8 cellular contexts compared by ENCODE assay signal in the genomic region with DNA sequence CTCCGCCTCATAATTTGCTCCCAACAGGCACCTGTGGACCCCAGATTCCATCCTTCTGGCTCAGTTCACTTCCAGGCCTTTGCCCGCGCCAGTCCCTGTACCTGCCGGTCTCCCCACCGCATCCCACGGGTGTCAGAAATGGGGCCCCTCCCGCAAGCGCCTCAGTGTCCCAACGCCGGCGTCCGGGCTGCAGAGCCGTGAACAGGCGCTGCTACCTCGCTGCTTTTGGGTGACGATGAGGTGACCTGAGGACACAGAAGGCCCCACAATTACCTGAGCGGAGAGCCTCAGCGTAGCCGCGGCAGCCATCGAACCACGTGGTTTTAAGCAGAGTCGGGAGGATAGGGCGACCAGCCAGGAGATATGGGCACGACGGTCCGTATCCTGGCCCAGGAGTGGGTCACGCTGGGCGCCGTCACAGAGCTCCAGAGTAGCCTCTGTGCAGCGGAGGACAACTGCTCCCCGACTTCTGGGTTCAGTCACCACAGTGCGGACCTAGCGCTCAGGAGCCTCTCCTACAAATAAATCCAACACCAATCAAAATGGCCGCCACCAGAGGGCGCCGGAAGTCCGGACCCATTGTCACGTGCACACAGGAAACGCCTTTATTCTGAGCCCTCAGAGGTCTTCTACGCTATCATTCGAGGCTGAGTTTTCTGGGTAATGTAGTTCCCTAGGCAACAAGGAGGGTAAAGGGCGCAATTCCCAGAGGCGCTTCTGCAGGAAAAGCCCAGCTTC. TPM values are rescaled to one million over a fixed set of nuclear protein-coding genes. Genes with fewer than 3 reads are reported as not detected.
DNase-seq lines count a peak whose midpoint lies in the region; ATAC-seq and TF ChIP-seq lines count a peak whose summit lies in the region.

A gene (minus strand): TSS at position 544 of the 738 bp plus-strand sequence. CDS start 235 bp downstream, at position 309.

- peaks cover 48% of the 10 kb centered on the region for H3K9me3 Mint-ChIP-seq in activated CD4-positive, alpha-beta memory T cell treated with anti-CD3 and anti-CD28 coated beads for 36 hours

- intact Hi-C loops in activated CD4-positive, alpha-beta memory T cell treated with anti-CD3 and anti-CD28 coated beads for 36 hours (cut with micrococcal nuclease): loop anchor here (10.0 kb wide), 1 partner anchor 266 kb away; a partner anchor contains a TSS
- intact Hi-C loops in dorsolateral prefrontal cortex (cut with DNase I) (no loop called here), right lobe of liver (cut with DNase I) (no loop called here)

- H3K4me1 Mint-ChIP-seq in activated CD4-positive, alpha-beta memory T cell treated with anti-CD3 and anti-CD28 coated beads for 36 hours (ENCODE audit: low read depth): peaks cover 19% of the 10 kb centered on the region

- WGBS in right lobe of liver (ENCODE audit: insufficient coverage, low coverage, low lambda C conversion rate, missing lambda C conversion rate): 2% methylated on average over 26 of the region's 44 CpGs

- H3K4me3 ChIP-seq in dorsolateral prefrontal cortex (peak within 1 kb of the TSS; percentile 53 to 93 (median 76)), right lobe of liver (peak within 1 kb of the TSS; percentile 54 to 87 (median 78))

- CTCF ChIA-PET in activated CD4-positive, alpha-beta memory T cell treated with anti-CD3 and anti-CD28 coated beads for 36 hours (lab: Charles Lee): no interaction called here

- ATAC-seq in GM19467 (IDR thresholded peaks at IDR 0.05; ENCODE audit: unreplicated experiment): peak; percentile 56
- peak; percentile 95 to 98 (median 96) for ATAC-seq in right lobe of liver
- no peak for ATAC-seq in GM19035 (IDR thresholded peaks at IDR 0.05; ENCODE audit: unreplicated experiment)

- no peaks in the 10 kb centered on the region for H3K27me3 Mint-ChIP-seq in activated CD4-positive, alpha-beta memory T cell treated with anti-CD3 and anti-CD28 coated beads for 36 hours

- no peaks in the 10 kb centered on the region for H3K36me3 ChIP-seq in right lobe of liver

- H3K4me1 ChIP-seq in right lobe of liver: peaks cover 0 to 11% (median 0%) of the 10 kb centered on the region in 4 donors

- H3K27ac Mint-ChIP-seq in activated CD4-positive, alpha-beta memory T cell treated with anti-CD3 and anti-CD28 coated beads for 36 hours: peak within 1 kb of the TSS; percentile 61

- TF ChIP-seq POLR2A in right lobe of liver (IDR thresholded peaks at IDR 0.05): no peak

- POLR2A ChIA-PET in activated CD4-positive, alpha-beta memory T cell treated with anti-CD3 and anti-CD28 coated beads for 36 hours (lab: Charles Lee): no interaction called here

- H3K9me3 ChIP-seq in right lobe of liver: no peaks in the 10 kb centered on the region

- no peaks in the 10 kb centered on the region for H3K27me3 ChIP-seq in dorsolateral prefrontal cortex
- H3K27me3 ChIP-seq in right lobe of liver: no peaks in the 10 kb centered on the region

- H3K27ac ChIP-seq in dorsolateral prefrontal cortex (peak within 1 kb of the TSS in 36 of 59 donors; percentile 1 to 84 (median 54)), right lobe of liver (peak within 1 kb of the TSS in 1 of 3 donors; percentile 49)

- TF ChIP-seq CTCF in AG09319 (IDR thresholded peaks at IDR 0.05; ENCODE audit: low read depth, low read length) (peak; percentile 40), dorsolateral prefrontal cortex (IDR thresholded peaks at IDR 0.05 in 54 of 56, conservative IDR thresholded peaks at IDR 0.05 in 2 of 56; ENCODE audit: low read depth in 1 of 56, partially characterized antibody in 56 of 56) (peak in 55 of 56 donors; percentile 34 to 78 (median 65)), right lobe of liver (IDR thresholded peaks at IDR 0.05) (peak; percentile 14 to 55 (median 36))

- H3K4me3 Mint-ChIP-seq in activated CD4-positive, alpha-beta memory T cell treated with anti-CD3 and anti-CD28 coated beads for 36 hours: peak within 1 kb of the TSS; percentile 86

- DNase-seq in AG09319 (ENCODE audit: extremely low read depth, low read depth): peak; percentile 44
- DNase-seq in NCI-H1105 (lab: John Stamatoyannopoulos, UW): peak; percentile 55
- peak; percentile 88 for DNase-seq in activated CD4-positive, alpha-beta memory T cell treated with anti-CD3 and anti-CD28 coated beads for 36 hours
- DNase-seq in dorsolateral prefrontal cortex: peak; percentile 69 to 95 (median 87)
- peak; percentile 57 to 85 (median 85) for DNase-seq in right lobe of liver
- peak; percentile 69 to 77 for DNase-seq in stimulated activated CD4-positive, alpha-beta T cell treated with anti-CD3 and anti-CD28 coated beads, Interleukin-2, amount 100 ng/mL, for 48 hours

- peaks cover 55% of the 10 kb centered on the region for H3K36me3 Mint-ChIP-seq in activated CD4-positive, alpha-beta memory T cell treated with anti-CD3 and anti-CD28 coated beads for 36 hours

RNA-seq across cellular contexts. Expression of the gene that starts here (rescaled TPM):
- total RNA-seq in activated CD4-positive, alpha-beta memory T cell treated with anti-CD3 and anti-CD28 coated beads for 36 hours: 10 to 100 TPM; 10.4 to 12.4 TPM
- total RNA-seq in dorsolateral prefrontal cortex (10 to 100 TPM; 18.3 to 51.9 (median 31.5) TPM), right lobe of liver (10 to 100 TPM in 3 of 6 experiments, 1 to 10 TPM in 3; 5.1 to 11.7 (median 8.7) TPM)
